ENCODE assay signal across 8 cellular contexts in genomic region chr11:67356867-67357561, GRCh38. TPM values are rescaled to one million over a fixed set of nuclear protein-coding genes. Genes with fewer than 3 reads are reported as not detected.
DNase-seq lines count a peak whose midpoint lies in the region; ATAC-seq and TF ChIP-seq lines count a peak whose summit lies in the region.

No MANE protein-coding gene starts in this region.

- no peak overlapping the region for H3K4me3 ChIP-seq in cardiac muscle cell

- H3K9me3 Mint-ChIP-seq in activated naive CD8-positive, alpha-beta T cell (ENCODE audit: low read depth), result no peaks in the 10 kb centered on the region

- no peaks in the 10 kb centered on the region for H3K27me3 ChIP-seq in cardiac muscle cell

- intact Hi-C loops in posterior vena cava (cut with DNase I), result loop anchor here (2.0 kb wide), 2 partner anchors 14 to 26 kb away; no protein-coding TSS in a partner anchor

- no peak overlapping the region for H3K27ac ChIP-seq in cardiac muscle cell

- H3K36me3 ChIP-seq in cardiac muscle cell, result no peaks in the 10 kb centered on the region

- H3K9me3 ChIP-seq in cardiac muscle cell (ENCODE audit: low read depth), result no peaks in the 10 kb centered on the region

- H3K27me3 Mint-ChIP-seq in activated naive CD8-positive, alpha-beta T cell, result no peaks in the 10 kb centered on the region

- peak; percentile 94 for TF ChIP-seq CTCF in cardiac muscle cell (IDR thresholded peaks at IDR 0.05; ENCODE audit: low read depth, low read length)

- peaks cover 25% of the 10 kb centered on the region for H3K4me1 Mint-ChIP-seq in activated naive CD8-positive, alpha-beta T cell (ENCODE audit: low read depth)

- no peaks in the 10 kb centered on the region for H3K36me3 Mint-ChIP-seq in activated naive CD8-positive, alpha-beta T cell

- peaks cover 10% of the 10 kb centered on the region for H3K4me1 ChIP-seq in cardiac muscle cell (ENCODE audit: low read depth)

- no peak overlapping the region for H3K4me3 Mint-ChIP-seq in activated naive CD8-positive, alpha-beta T cell

- DNase-seq in EH (ENCODE audit: low read depth), result peak; percentile 84
- peak; percentile 84 for DNase-seq in LoVo (ENCODE audit: low spot score)
- DNase-seq in SK-N-DZ (ENCODE audit: low spot score), result peak; percentile 81
- peak; percentile 83 to 89 for DNase-seq in cardiac muscle cell (ENCODE audit: low read depth in 1 of 2, low spot score in 1 of 2)
- peak; percentile 87 for DNase-seq in posterior vena cava (ENCODE audit: low spot score)

- ATAC-seq in GM18511 (IDR thresholded peaks at IDR 0.05; ENCODE audit: unreplicated experiment) (no peak), GM18870 (IDR thresholded peaks at IDR 0.05; ENCODE audit: unreplicated experiment) (no peak)

- peak overlapping the region; percentile 76 for H3K27ac Mint-ChIP-seq in activated naive CD8-positive, alpha-beta T cell

RNA-seq across cellular contexts. Expression of gene POLD4, which starts 3.7 kb away (rescaled TPM):
- polyA plus RNA-seq in SK-N-DZ (2014; cell fraction: cytosol; rRNA removed), result 6.5 and 8.5 TPM in 2 replicates
- 8.2 and 9.1 TPM in 2 replicates for polyA plus RNA-seq in SK-N-DZ (2014; cell fraction: nucleus; rRNA removed)
- total RNA-seq in cardiac muscle cell, result 64.4 and 74.9 TPM in 2 replicates
- 49.8 and 51.9 TPM in 2 replicates for polyA plus RNA-seq in cardiac muscle cell
- total RNA-seq in posterior vena cava, result 10 to 100 TPM; 56.1 to 60.9 TPM

RNA-seq across cellular contexts. Expression of gene CLCF1, which starts 16.4 kb away (rescaled TPM):
- polyA plus RNA-seq in SK-N-DZ (2014; cell fraction: cytosol; rRNA removed), result 0.12 and 0.21 TPM in 2 replicates
- polyA plus RNA-seq in SK-N-DZ (2014; cell fraction: nucleus; rRNA removed), result 1.4 TPM in 1 of 2 replicates, not detected in the other
- total RNA-seq in cardiac muscle cell, result 1.1 and 2.4 TPM in 2 replicates
- 0.09 and 0.16 TPM in 2 replicates for polyA plus RNA-seq in cardiac muscle cell
- 10 to 100 TPM; 10.0 to 15.2 TPM for total RNA-seq in posterior vena cava

RNA-seq across cellular contexts. Expression of gene RAD9A, which starts 34.8 kb away (rescaled TPM):
- polyA plus RNA-seq in SK-N-DZ (2014; cell fraction: cytosol; rRNA removed), result 10.4 and 14.3 TPM in 2 replicates
- 38.3 and 51.4 TPM in 2 replicates for polyA plus RNA-seq in SK-N-DZ (2014; cell fraction: nucleus; rRNA removed)
- total RNA-seq in cardiac muscle cell (24.4 and 27.5 TPM in 2 replicates), posterior vena cava (10 to 100 TPM; 10.3 to 11.4 TPM)
- 22.2 and 25.2 TPM in 2 replicates for polyA plus RNA-seq in cardiac muscle cell

RNA-seq across cellular contexts. Expression of gene PPP1CA, which starts 44.6 kb away (rescaled TPM):
- 170 and 171 TPM in 2 replicates for polyA plus RNA-seq in SK-N-DZ (2014; cell fraction: cytosol; rRNA removed)
- 101 and 105 TPM in 2 replicates for polyA plus RNA-seq in SK-N-DZ (2014; cell fraction: nucleus; rRNA removed)
- total RNA-seq in cardiac muscle cell (142 and 174 TPM in 2 replicates), posterior vena cava (10 to 100 TPM; 62.1 to 70.6 TPM)
- polyA plus RNA-seq in cardiac muscle cell, result 179 and 235 TPM in 2 replicates

RNA-seq across cellular contexts. Expression of gene TBC1D10C, which starts 46.9 kb away (rescaled TPM):
- 1.7 TPM in 1 of 2 replicates, not detected in the other for polyA plus RNA-seq in SK-N-DZ (2014; cell fraction: cytosol; rRNA removed)
- polyA plus RNA-seq in SK-N-DZ (2014; cell fraction: nucleus; rRNA removed), result 1.2 and 1.4 TPM in 2 replicates
- total RNA-seq in cardiac muscle cell, result 0.11 TPM in 1 of 2 replicates, not detected in the other
- polyA plus RNA-seq in cardiac muscle cell, result 0.23 and 1.2 TPM in 2 replicates
- 1 to 10 TPM; 2.9 to 3.4 TPM for total RNA-seq in posterior vena cava
